In genomic region chr12:47032644-47033043, GRCh38 we compare ENCODE assay signal across 8 cellular contexts. TPM values are rescaled to one million over a fixed set of nuclear protein-coding genes. Genes with fewer than 3 reads are reported as not detected.
DNase-seq lines count a peak whose midpoint lies in the region; ATAC-seq and TF ChIP-seq lines count a peak whose summit lies in the region.

No MANE protein-coding gene starts in this region.

- TF ChIP-seq EP300 in ovary (IDR thresholded peaks at IDR 0.05): no peak

- peak; percentile 61 to 72 for ATAC-seq in activated CD4-positive, CD25-positive, alpha-beta regulatory T cell treated with anti-CD3 and anti-CD28 coated beads, Interleukin-2, amount 50 U/mL, for 24 hours
- ATAC-seq in T-helper 17 cell (peak; percentile 74), HG02938 (IDR thresholded peaks at IDR 0.05; ENCODE audit: unreplicated experiment) (no peak)

- H3K36me3 ChIP-seq in ovary: no peaks in the 10 kb centered on the region

- H3K9me3 ChIP-seq in T-helper 17 cell (ENCODE audit: control insufficient read depth, low read length, poor library complexity, severe bottlenecking) (no peaks in the 10 kb centered on the region), ovary (no peaks in the 10 kb centered on the region)

- TF ChIP-seq POLR2A in ovary (IDR thresholded peaks at IDR 0.05): no peak

- no peak overlapping the region for H3K27ac Mint-ChIP-seq in T-helper 17 cell

- no peak overlapping the region for H3K27ac ChIP-seq in ovary

- DNase-seq in activated CD4-positive, CD25-positive, alpha-beta regulatory T cell (lab: John Stamatoyannopoulos, UW): no peak
- peak; percentile 33 for DNase-seq in LNCaP clone FGC (ENCODE audit: low read depth)
- no peak for DNase-seq in T-helper 17 cell
- peak; percentile 87 for DNase-seq in fibroblast of the aortic adventitia (ENCODE audit: low read depth)
- DNase-seq in ovary: no peak
- DNase-seq in posterior cingulate gyrus: no peak

- H3K4me3 ChIP-seq in LNCaP clone FGC (ENCODE audit: low read depth, low read length) (no peak overlapping the region), fibroblast of the aortic adventitia (ENCODE audit: low read depth, low read length) (no peak overlapping the region), ovary (no peak overlapping the region)

- no peaks in the 10 kb centered on the region for H3K36me3 Mint-ChIP-seq in T-helper 17 cell (ENCODE audit: low read depth)

- H3K4me1 Mint-ChIP-seq in T-helper 17 cell: peaks cover 14% of the 10 kb centered on the region

- H3K27me3 ChIP-seq in ovary: no peaks in the 10 kb centered on the region

- intact Hi-C loops in ovary (cut with DNase I) (loop anchor here (5.0 to 10.0 kb wide), 5 partner anchors 352 to 672 kb away; partner anchors contain the start of gene RPAP3 (in 1 of the 4)), posterior cingulate gyrus (cut with DNase I) (loop anchor here (2.0 kb wide), 1 partner anchor 654 kb away; no protein-coding TSS in a partner anchor)

- H3K4me3 Mint-ChIP-seq in T-helper 17 cell: no peak overlapping the region

- TF ChIP-seq CTCF in LNCaP clone FGC (IDR thresholded peaks at IDR 0.05; ENCODE audit: control insufficient read depth, extremely low read depth, insufficient read depth): peak; percentile 54
- TF ChIP-seq CTCF in fibroblast of the aortic adventitia (IDR thresholded peaks at IDR 0.05; ENCODE audit: insufficient read depth, low read length): peak; percentile 46
- TF ChIP-seq CTCF in ovary (IDR thresholded peaks at IDR 0.05): peak; percentile 31 to 88 (median 55)

- 0 to 3% (median 2%) methylated on average over 1 of the region's 1 CpG for WGBS in ovary, 3 donors

- H3K4me1 ChIP-seq in ovary (ENCODE audit: insufficient read depth): peaks cover 4% of the 10 kb centered on the region

- peaks cover 5% of the 10 kb centered on the region for H3K27me3 Mint-ChIP-seq in T-helper 17 cell

RNA-seq across cellular contexts. Expression of gene PCED1B, which starts 46.8 kb away (rescaled TPM):
- total RNA-seq in T-helper 17 cell: 10 to 100 TPM; 48.6 to 54.2 TPM
- total RNA-seq in fibroblast of the aortic adventitia (ENCODE audit: low replicate concordance): 0.27 TPM in 1 of 2 replicates, not detected in the other
- total RNA-seq in ovary: 10 to 100 TPM in 6 of 7 donors, 1 to 10 TPM in 1; 9.9 to 27.2 (median 13.0) TPM
- polyA plus RNA-seq in ovary: 10 to 100 TPM; 12.1 to 19.6 TPM

RNA-seq across cellular contexts. Expression of gene AMIGO2, which starts 47.1 kb away (rescaled TPM):
- total RNA-seq in T-helper 17 cell: 1 to 10 TPM; 8.0 to 9.1 TPM
- total RNA-seq in fibroblast of the aortic adventitia (ENCODE audit: low replicate concordance): 2.7 and 3.7 TPM in 2 replicates
- 10 to 100 TPM; 13.1 to 65.5 (median 31.4) TPM for total RNA-seq in ovary
- polyA plus RNA-seq in ovary: 10 to 100 TPM; 14.4 to 29.2 TPM

Comparison
In these comparisons a context has a peak if more than half of its experiments do, and no peak if none do; other contexts are left out.
1. DNase-seq: peak in LNCaP clone FGC (single experiment) and fibroblast of the aortic adventitia (single experiment); none in activated CD4-positive, CD25-positive, alpha-beta regulatory T cell (0 of 4), T-helper 17 cell (0 of 3), ovary (0 of 5) and posterior cingulate gyrus (0 of 10).
2. Peak in every context shown above with its lines, with median percentiles within 50 percentile points of each other: CTCF ChIP-seq.